In genomic region chr15:45001180-45001579, GRCh38 we compare ENCODE assay signal across 2 cellular contexts. TPM values are rescaled to one million over a fixed set of nuclear protein-coding genes. Genes with fewer than 3 reads are reported as not detected.
"Had no signal": no experiment of that assay in that cellular context is flagged by ENCODE, and none has a peak within 500 bp of the region (broad histone marks: within the 10 kb centered on the region; RNA-seq: fewer than 3 reads in every experiment).

No MANE protein-coding gene starts in this region.

RNA-seq across cellular contexts. Expression of gene TERB2, which starts 44.7 kb away (rescaled TPM):
- total RNA-seq: G401, GM12878 had no signal
- polyA plus RNA-seq: GM12878 had no signal
